ENCODE assay signal across 19 cellular contexts in the genomic region with DNA sequence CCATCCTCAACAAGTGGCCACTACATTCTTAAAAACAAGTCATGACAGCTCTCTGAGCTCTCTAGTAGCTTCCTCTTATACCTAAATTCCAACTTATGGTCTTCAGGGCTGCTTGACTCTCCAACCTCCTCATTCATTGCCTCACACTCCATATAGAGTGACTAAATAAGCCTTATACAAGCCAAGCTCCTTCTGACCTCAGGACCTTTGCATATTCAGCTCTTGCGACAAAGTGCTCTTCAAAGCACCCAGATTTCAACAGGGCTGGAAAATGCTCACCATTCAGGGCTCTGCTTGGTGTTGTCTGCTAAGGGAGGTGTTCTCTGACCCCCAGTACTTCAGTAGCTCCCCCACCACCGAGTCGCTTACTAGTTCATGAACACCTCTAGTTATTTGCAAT. TPM values are rescaled to one million over a fixed set of nuclear protein-coding genes. Genes with fewer than 3 reads are reported as not detected.
DNase-seq lines count a peak whose midpoint lies in the region; ATAC-seq, FAIRE-seq and TF ChIP-seq lines count a peak whose summit lies in the region.
"Had no signal": no experiment of that assay in that cellular context is flagged by ENCODE, and none has a peak within 500 bp of the region (broad histone marks: within the 10 kb centered on the region; RNA-seq: fewer than 3 reads in every experiment).

No MANE protein-coding gene starts in this region.

- H3K4me2 ChIP-seq in K562 (ENCODE audit: insufficient read depth, low read length) = no peak overlapping the region

- H3K9me1 ChIP-seq in K562 (ENCODE audit: control insufficient read depth, insufficient read depth, low read length) = no peaks in the 10 kb centered on the region

- H3K9me3 ChIP-seq in HEK293 (ENCODE audit: control insufficient read depth, insufficient read depth, low read depth, low read length) (no peaks in the 10 kb centered on the region), K562 (replicated peaks; ENCODE audit: control insufficient read depth, insufficient read depth, low read depth, low read length) (no peaks in the 10 kb centered on the region), neutrophil (no peaks in the 10 kb centered on the region)

- no peak for TF ChIP-seq RAD21 in K562 (CRISPR knock-in tag; conservative IDR thresholded peaks at IDR 0.05 in 1 of 2, IDR thresholded peaks at IDR 0.05 in 1 of 2)

- FAIRE-seq in K562 (lab: Jason Lieb, UNC) = no peak
- FAIRE-seq: GM18507, HepG2 had no signal

- H3K27me3 ChIP-seq in K562 (ENCODE audit: control insufficient read depth in 2 of 2, insufficient read depth in 2 of 2, low read length in 2 of 2) (peaks cover 0 to 8% of the 10 kb centered on the region in 2 experiments; a peak in 1 of 5 replicates), neutrophil (no peaks in the 10 kb centered on the region)
- H3K27me3 ChIP-seq: BLaER1 treated with 17β-estradiol and CSF1 and Interleukin-3, amounts not matched to agents 10 nM and 100 nM had no signal

- H3K9me3 Mint-ChIP-seq in activated naive CD8-positive, alpha-beta T cell (ENCODE audit: low read depth) = no peaks in the 10 kb centered on the region
- H3K9me3 Mint-ChIP-seq in activated naive CD8-positive, alpha-beta T cell treated with anti-CD3 and anti-CD28 coated beads for 36 hours = no peaks in the 10 kb centered on the region

- H3K36me3 Mint-ChIP-seq in activated naive CD8-positive, alpha-beta T cell = peaks cover 3% of the 10 kb centered on the region
- H3K36me3 Mint-ChIP-seq in activated naive CD8-positive, alpha-beta T cell treated with anti-CD3 and anti-CD28 coated beads for 36 hours = no peaks in the 10 kb centered on the region

- TF ChIP-seq CTCF in HEK293 (tag by site-specific recombination; IDR thresholded peaks at IDR 0.05) (no peak), K562 (IDR thresholded peaks at IDR 0.05 in 2 of 3, conservative IDR thresholded peaks at IDR 0.05 in 1 of 3; ENCODE audit: insufficient read depth in 2 of 3, low read depth in 1 of 3, low read length in 3 of 3) (no peak), neutrophil (IDR thresholded peaks at IDR 0.05) (no peak)

- WGBS in K562 (ENCODE audit: insufficient coverage, low coverage, missing lambda C conversion rate) = 48% methylated on average over 3 of the region's 3 CpGs

- H3K27ac ChIP-seq in HEK293 (ENCODE audit: extremely low read depth, low read depth, low read length) (no peak overlapping the region), K562 (ENCODE audit: extremely low read depth, low read depth, low read length) (no peak overlapping the region), neutrophil (peak overlapping the region; percentile 99)

- no peak overlapping the region for H3K9ac ChIP-seq in K562 (ENCODE audit: insufficient read depth in 1 of 2, low read depth in 2 of 2, low read length in 2 of 2)
- H3K9ac ChIP-seq: BLaER1 treated with 17β-estradiol and CSF1 and Interleukin-3, amounts not matched to agents 10 nM and 100 nM had no signal

- peak overlapping the region; percentile 13 for H3K27ac Mint-ChIP-seq in activated naive CD8-positive, alpha-beta T cell
- no peak overlapping the region for H3K27ac Mint-ChIP-seq in activated naive CD8-positive, alpha-beta T cell treated with anti-CD3 and anti-CD28 coated beads for 36 hours

- no peaks in the 10 kb centered on the region for H3K79me2 ChIP-seq in K562 (ENCODE audit: control insufficient read depth, insufficient read depth, low read length)

- in situ Hi-C loops in K562 (cut with MboI) = no loop called here

- peaks cover 68% of the 10 kb centered on the region for H3K4me1 Mint-ChIP-seq in activated naive CD8-positive, alpha-beta T cell (ENCODE audit: low read depth)
- H3K4me1 Mint-ChIP-seq in activated naive CD8-positive, alpha-beta T cell treated with anti-CD3 and anti-CD28 coated beads for 36 hours = peaks cover 50% of the 10 kb centered on the region

- CTCF ChIA-PET in HEK293 (lab: Yijun Ruan, JAX) = interaction anchor here (0.8 to 1.8 kb wide), 3 partner anchors 15 to 122 kb away, joined by 3 to 10 read pairs (median 8); no protein-coding TSS in a partner anchor
- CTCF ChIA-PET in K562 (lab: Yijun Ruan, JAX; ENCODE audit: low intra/inter-chr PET ratio) = no interaction called here

- H3K36me3 ChIP-seq in HEK293 (ENCODE audit: control insufficient read depth in 2 of 2, insufficient read depth in 1 of 2, low read length in 2 of 2) (no peaks in the 10 kb centered on the region), K562 (ENCODE audit: control insufficient read depth, insufficient read depth, low read length) (no peaks in the 10 kb centered on the region), neutrophil (peaks cover 64% of the 10 kb centered on the region)

- H3K4me3 ChIP-seq in HEK293 (ENCODE audit: low read depth, low read length) (no peak overlapping the region), K562 (no peak overlapping the region), neutrophil (ENCODE audit: low read depth in 1 of 2, low read length in 1 of 2) (peak overlapping the region in 1 of 2 experiments; percentile 21)
- H3K4me3 ChIP-seq: BLaER1 treated with 17β-estradiol and CSF1 and Interleukin-3, amounts not matched to agents 10 nM and 100 nM had no signal

- BruUV-seq in K562 (replicated peaks; lab: Mats Ljungman, UMichigan) = no TSS peak

- POLR2A ChIA-PET in HEK293 (lab: Yijun Ruan, JAX) = no interaction called here
- POLR2A ChIA-PET in K562 (lab: Yijun Ruan, JAX) = interaction anchor here (2.4 kb wide), 1 partner anchor 15 kb away, joined by 9 read pairs; no protein-coding TSS in a partner anchor

- no peak for DNase-seq in activated naive CD8-positive, alpha-beta T cell treated with anti-CD3 and anti-CD28 coated beads for 36 hours
- DNase-seq in K562 (ENCODE audit: extremely low read depth in 1 of 4, low spot score in 3 of 4) = no peak
- no peak for DNase-seq in A172 (ENCODE audit: low spot score)
- DNase-seq in SKM-1 (lab: John Stamatoyannopoulos, UW; ENCODE audit: unreplicated experiment) = no peak
- DNase-seq: DMS53, H7, Karpas-422, MM.1S, NCI-H1105 treated with DMSO at 0.1 percent for 48 hours, NCI-H187, NCI-H2171, NCI-H446 treated with DMSO at 0.1 percent for 48 hours, NCI-H774 had no signal

- ATAC-seq in K562 = no peak
- ATAC-seq: HepG2 had no signal

- H3K4me3 Mint-ChIP-seq in activated naive CD8-positive, alpha-beta T cell = no peak overlapping the region
- no peak overlapping the region for H3K4me3 Mint-ChIP-seq in activated naive CD8-positive, alpha-beta T cell treated with anti-CD3 and anti-CD28 coated beads for 36 hours

- intact Hi-C loops in K562 (cut with micrococcal nuclease) = no loop called here

- H3K27me3 Mint-ChIP-seq in activated naive CD8-positive, alpha-beta T cell = no peaks in the 10 kb centered on the region
- no peaks in the 10 kb centered on the region for H3K27me3 Mint-ChIP-seq in activated naive CD8-positive, alpha-beta T cell treated with anti-CD3 and anti-CD28 coated beads for 36 hours

- no peak overlapping the region for H2AFZ ChIP-seq in K562 (ENCODE audit: low read depth, low read length)

- TF ChIP-seq EP300 in K562 (IDR thresholded peaks at IDR 0.05; ENCODE audit: low read length) = no peak

- H3K4me1 ChIP-seq in HEK293 (ENCODE audit: control insufficient read depth, insufficient read depth, low read length) (no peaks in the 10 kb centered on the region), K562 (replicated peaks in 1 of 2; ENCODE audit: control insufficient read depth in 2 of 2, insufficient read depth in 2 of 2, low read length in 2 of 2) (peaks cover 21 to 30% of the 10 kb centered on the region in 2 experiments), neutrophil (ENCODE audit: control insufficient read depth in 1 of 2, insufficient read depth in 1 of 2, low read depth in 1 of 2, low read length in 1 of 2) (peaks cover 71 to 74% of the 10 kb centered on the region in 2 experiments)

- no peak for TF ChIP-seq POLR2A in K562 (conservative IDR thresholded peaks at IDR 0.05)

- no peaks in the 10 kb centered on the region for H4K20me1 ChIP-seq in K562 (replicated peaks; ENCODE audit: control insufficient read depth, insufficient read depth, low read length)
- H4K20me1 ChIP-seq: BLaER1 treated with 17β-estradiol and CSF1 and Interleukin-3, amounts not matched to agents 10 nM and 100 nM had no signal

RNA-seq across cellular contexts. Expression of a gene that starts 3.7 kb away (rescaled TPM):
- total RNA-seq in activated naive CD8-positive, alpha-beta T cell treated with anti-CD3 and anti-CD28 coated beads for 36 hours = 1 to 10 TPM; 8.9 TPM
- total RNA-seq in K562 (2011; cell fraction: chromatin; rRNA removed; ENCODE audit: low replicate concordance) = 1.7 and 1.9 TPM in 2 replicates
- total RNA-seq in K562 (2011; cell fraction: nucleolus; rRNA removed) = 2.0 and 4.3 TPM in 2 replicates
- total RNA-seq in K562 (2011; cell fraction: nucleoplasm; rRNA removed) = 3.6 and 4.0 TPM in 2 replicates
- total RNA-seq in K562 (2014; rRNA removed) (1.8 and 2.6 TPM in 2 replicates), K562 (2014; rRNA removed; fragmentation: Illumina TruSeq; extraction: Trizol) (1.2 and 1.4 TPM in 2 replicates), K562 (2015; rRNA removed; fragmentation: Illumina TruSeq; extraction: Trizol) (0.62 and 0.64 TPM in 2 replicates), K562 (2021) (1.9 and 2.2 TPM in 2 replicates)
- polyA plus RNA-seq in K562 (2011; rRNA removed) (0.34 and 0.86 TPM in 2 replicates), K562 (2014; fragmentation: Illumina TruSeq; extraction: Trizol) (2.9 and 3.3 TPM in 2 replicates), K562 (2014; fragmentation: Nextera tagmentation; extraction: Ambion mirVana) (under 1 TPM; 0.20 to 0.27 TPM), K562 (2014; rRNA removed) (1.3 and 1.6 TPM in 2 replicates)
- polyA plus RNA-seq in K562 (2011; cell fraction: cytosol; rRNA removed) = 0.34 and 1.5 TPM in 2 replicates
- polyA plus RNA-seq in K562 (2011; cell fraction: nucleus; rRNA removed) = 0.11 and 0.46 TPM in 2 replicates
- 2.1 and 7.3 TPM in 2 replicates for polyA plus RNA-seq in K562 (2012)
- 0.39 and 1.2 TPM in 2 replicates for polyA minus RNA-seq in K562 (2011; rRNA and poly(A)+ RNA removed)
- polyA minus RNA-seq in K562 (2011; cell fraction: cytosol; rRNA and poly(A)+ RNA removed) = 0.76 TPM in 1 of 2 replicates, not detected in the other
- polyA minus RNA-seq in K562 (2011; cell fraction: nucleus; rRNA and poly(A)+ RNA removed) = 0.11 and 0.54 TPM in 2 replicates
- total RNA-seq in A172 (2014; rRNA removed; shearing (Covaris generic)) = not detected in 2 replicates
- total RNA-seq: H7, HepG2 had no signal
- polyA plus RNA-seq: HepG2 had no signal

RNA-seq across cellular contexts. Expression of a gene that starts 30.9 kb away (rescaled TPM):
- not detected for total RNA-seq in activated naive CD8-positive, alpha-beta T cell treated with anti-CD3 and anti-CD28 coated beads for 36 hours
- not detected in 2 replicates for total RNA-seq in K562 (2011; cell fraction: chromatin; rRNA removed; ENCODE audit: low replicate concordance)
- total RNA-seq in K562 (2011; cell fraction: nucleolus; rRNA removed) = not detected in 2 replicates
- not detected in 2 replicates for total RNA-seq in K562 (2011; cell fraction: nucleoplasm; rRNA removed)
- total RNA-seq in K562 (2014; rRNA removed) (not detected in 2 replicates), K562 (2014; rRNA removed; fragmentation: Illumina TruSeq; extraction: Trizol) (not detected in 2 replicates), K562 (2015; rRNA removed; fragmentation: Illumina TruSeq; extraction: Trizol) (not detected in 2 replicates), K562 (2021) (not detected in 2 replicates)
- polyA plus RNA-seq in K562 (2011; rRNA removed) (not detected in 2 replicates), K562 (2014; fragmentation: Illumina TruSeq; extraction: Trizol) (not detected in 2 replicates), K562 (2014; fragmentation: Nextera tagmentation; extraction: Ambion mirVana) (not detected), K562 (2014; rRNA removed) (not detected in 2 replicates)
- not detected in 2 replicates for polyA plus RNA-seq in K562 (2011; cell fraction: cytosol; rRNA removed)
- polyA plus RNA-seq in K562 (2011; cell fraction: nucleus; rRNA removed) = not detected in 2 replicates
- not detected in 2 replicates for polyA plus RNA-seq in K562 (2012)
- not detected in 2 replicates for polyA minus RNA-seq in K562 (2011; rRNA and poly(A)+ RNA removed)
- not detected in 2 replicates for polyA minus RNA-seq in K562 (2011; cell fraction: cytosol; rRNA and poly(A)+ RNA removed)
- polyA minus RNA-seq in K562 (2011; cell fraction: nucleus; rRNA and poly(A)+ RNA removed) = not detected in 2 replicates
- not detected in 2 replicates for total RNA-seq in A172 (2014; rRNA removed; shearing (Covaris generic))
- total RNA-seq: H7, HepG2 had no signal
- polyA plus RNA-seq: HepG2 had no signal

RNA-seq across cellular contexts. Expression of a gene that starts 34.3 kb away (rescaled TPM):
- total RNA-seq in activated naive CD8-positive, alpha-beta T cell treated with anti-CD3 and anti-CD28 coated beads for 36 hours = not detected
- not detected in 2 replicates for total RNA-seq in K562 (2011; cell fraction: chromatin; rRNA removed; ENCODE audit: low replicate concordance)
- total RNA-seq in K562 (2011; cell fraction: nucleolus; rRNA removed) = not detected in 2 replicates
- not detected in 2 replicates for total RNA-seq in K562 (2011; cell fraction: nucleoplasm; rRNA removed)
- not detected in 2 replicates for total RNA-seq in K562 (2014; rRNA removed)
- not detected in 2 replicates for total RNA-seq in K562 (2014; rRNA removed; fragmentation: Illumina TruSeq; extraction: Trizol)
- total RNA-seq in K562 (2015; rRNA removed; fragmentation: Illumina TruSeq; extraction: Trizol) = not detected in 2 replicates
- not detected in 2 replicates for total RNA-seq in K562 (2021)
- polyA plus RNA-seq in K562 (2011; rRNA removed) = not detected in 2 replicates
- polyA plus RNA-seq in K562 (2011; cell fraction: cytosol; rRNA removed) = not detected in 2 replicates
- not detected in 2 replicates for polyA plus RNA-seq in K562 (2011; cell fraction: nucleus; rRNA removed)
- not detected in 2 replicates for polyA plus RNA-seq in K562 (2012)
- polyA plus RNA-seq in K562 (2014; fragmentation: Illumina TruSeq; extraction: Trizol) = not detected in 2 replicates
- polyA plus RNA-seq in K562 (2014; fragmentation: Nextera tagmentation; extraction: Ambion mirVana) = not detected
- not detected in 2 replicates for polyA plus RNA-seq in K562 (2014; rRNA removed)
- not detected in 2 replicates for polyA minus RNA-seq in K562 (2011; rRNA and poly(A)+ RNA removed)
- not detected in 2 replicates for polyA minus RNA-seq in K562 (2011; cell fraction: cytosol; rRNA and poly(A)+ RNA removed)
- not detected in 2 replicates for polyA minus RNA-seq in K562 (2011; cell fraction: nucleus; rRNA and poly(A)+ RNA removed)
- not detected in 2 replicates for total RNA-seq in A172 (2014; rRNA removed; shearing (Covaris generic))
- total RNA-seq: H7 had no signal
- polyA plus RNA-seq: HepG2 had no signal

RNA-seq across cellular contexts. Expression of a gene that starts 43.1 kb away (rescaled TPM):
- not detected for total RNA-seq in activated naive CD8-positive, alpha-beta T cell treated with anti-CD3 and anti-CD28 coated beads for 36 hours
- total RNA-seq in K562 (2011; cell fraction: chromatin; rRNA removed; ENCODE audit: low replicate concordance) = not detected in 2 replicates
- not detected in 2 replicates for total RNA-seq in K562 (2011; cell fraction: nucleolus; rRNA removed)
- not detected in 2 replicates for total RNA-seq in K562 (2011; cell fraction: nucleoplasm; rRNA removed)
- total RNA-seq in K562 (2014; rRNA removed) = not detected in 2 replicates
- total RNA-seq in K562 (2014; rRNA removed; fragmentation: Illumina TruSeq; extraction: Trizol) = not detected in 2 replicates
- total RNA-seq in K562 (2015; rRNA removed; fragmentation: Illumina TruSeq; extraction: Trizol) = not detected in 2 replicates
- not detected in 2 replicates for total RNA-seq in K562 (2021)
- polyA plus RNA-seq in K562 (2011; rRNA removed) = not detected in 2 replicates
- not detected in 2 replicates for polyA plus RNA-seq in K562 (2011; cell fraction: cytosol; rRNA removed)
- polyA plus RNA-seq in K562 (2011; cell fraction: nucleus; rRNA removed) = not detected in 2 replicates
- not detected in 2 replicates for polyA plus RNA-seq in K562 (2012)
- polyA plus RNA-seq in K562 (2014; fragmentation: Illumina TruSeq; extraction: Trizol) = not detected in 2 replicates
- polyA plus RNA-seq in K562 (2014; fragmentation: Nextera tagmentation; extraction: Ambion mirVana) = not detected
- polyA plus RNA-seq in K562 (2014; rRNA removed) = not detected in 2 replicates
- polyA minus RNA-seq in K562 (2011; rRNA and poly(A)+ RNA removed) = not detected in 2 replicates
- not detected in 2 replicates for polyA minus RNA-seq in K562 (2011; cell fraction: cytosol; rRNA and poly(A)+ RNA removed)
- polyA minus RNA-seq in K562 (2011; cell fraction: nucleus; rRNA and poly(A)+ RNA removed) = not detected in 2 replicates
- not detected in 2 replicates for total RNA-seq in A172 (2014; rRNA removed; shearing (Covaris generic))
- total RNA-seq: H7, HepG2 had no signal
- polyA plus RNA-seq: HepG2 had no signal
